In genomic region chr10:49010295-49010694, GRCh38 we compare ENCODE assay signal across 18 cellular contexts.
"Had no signal": no experiment of that assay in that cellular context is flagged by ENCODE, and none has a peak within 500 bp of the region (broad histone marks: within the 10 kb centered on the region; RNA-seq: fewer than 3 reads in every experiment).

No MANE protein-coding gene starts in this region.

- DNase-seq: activated CD4-positive, alpha-beta T cell treated with anti-CD3 and anti-CD28 coated beads for 1 hour; activated CD4-positive, alpha-beta T cell treated with anti-CD3 and anti-CD28 coated beads, Interleukin-2, amount 50 U/mL, for 48 hours; activated naive CD4-positive, alpha-beta T cell treated with anti-CD3 and anti-CD28 coated beads, Interleukin-2, amount 10 ng/mL, durations not matched to agents 7 days and 5 days; hypothalamus; lower lobe of right lung; naive thymus-derived CD4-positive, alpha-beta T cell; posterior cingulate gyrus; retina; stimulated activated CD4-positive, alpha-beta T cell treated with anti-CD3 and anti-CD28 coated beads, Interleukin-4, amount 100 ng/mL, for 4 hours; stimulated activated CD8-positive, alpha-beta memory T cell treated with anti-CD3 and anti-CD28 coated beads, Interleukin-4, amount 100 ng/mL, for 48 hours; stimulated activated naive CD4-positive, alpha-beta T cell treated with Interleukin-2 at 50 U/mL for 16 hours; T-cell; T-helper 9 cell; transverse colon had no signal

- H3K27me3 ChIP-seq: SJSA1, transverse colon had no signal

- H3K4me1 ChIP-seq: SJSA1 had no signal

- FAIRE-seq: astrocyte had no signal

- H3K9me3 ChIP-seq: esophagus muscularis mucosa, lower lobe of right lung, SJSA1, transverse colon had no signal

- H3K27ac ChIP-seq: esophagus muscularis mucosa, lower lobe of right lung, SJSA1, transverse colon, VCaP had no signal

- ATAC-seq: lower lobe of right lung; naive thymus-derived CD4-positive, alpha-beta T cell; T-cell had no signal

- H3K4me3 ChIP-seq: esophagus muscularis mucosa, lower lobe of right lung, SJSA1, transverse colon had no signal

- H3K36me3 ChIP-seq: esophagus muscularis mucosa, lower lobe of right lung, SJSA1, transverse colon had no signal
